Comparison of ENCODE assay signal across 12 cellular contexts in the genomic region with DNA sequence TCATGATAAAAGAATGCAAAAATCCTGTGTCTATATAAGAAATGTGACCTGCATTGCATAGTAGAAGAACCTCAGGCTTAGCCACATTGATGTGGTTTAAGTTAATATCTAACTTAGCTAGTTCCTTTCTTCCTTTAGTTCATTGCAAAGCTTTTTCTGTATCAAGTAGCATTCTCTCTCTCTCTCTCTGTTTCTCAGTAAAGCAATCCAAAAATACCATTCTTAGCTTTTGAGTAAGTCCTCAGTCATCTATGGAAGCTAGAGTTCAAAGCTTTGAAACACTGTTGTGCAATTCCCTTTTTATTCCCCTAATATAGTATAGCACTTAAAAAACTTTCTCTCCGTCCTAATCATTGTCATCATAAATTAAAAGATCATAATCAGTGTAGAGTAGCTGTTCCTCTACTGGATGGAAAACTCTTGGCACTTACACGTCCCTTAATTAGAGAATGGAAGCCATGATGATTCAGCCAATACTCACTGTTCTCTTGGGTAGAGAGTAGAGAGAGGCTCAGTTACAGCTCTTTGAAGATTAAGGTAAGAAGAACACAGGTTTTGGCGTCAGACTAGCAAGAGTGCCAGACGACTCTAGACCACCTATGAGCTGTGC.
A peak's percentile ranks its signal among the peaks of the same experiment; 100 is the strongest.
DNase-seq lines count a peak whose midpoint lies in the region; ATAC-seq and TF ChIP-seq lines count a peak whose summit lies in the region.
"Had no signal": no experiment of that assay in that cellular context is flagged by ENCODE, and none has a peak within 500 bp of the region (broad histone marks: within the 10 kb centered on the region; RNA-seq: fewer than 3 reads in every experiment).

No MANE protein-coding gene starts in this region.

- peak overlapping the region; percentile 86 for H3K27ac Mint-ChIP-seq in chondrocyte (ENCODE audit: unreplicated experiment)
- no peak overlapping the region for H3K27ac Mint-ChIP-seq in activated CD4-positive, alpha-beta T cell treated with anti-CD3 and anti-CD28 coated beads, Interleukin-2, amount 10 ng/mL, durations not matched to agents 7 days and 5 days
- H3K27ac Mint-ChIP-seq: activated naive CD4-positive, alpha-beta T cell treated with anti-CD3 and anti-CD28 coated beads, Interleukin-2, amount 50 U/mL, for 24 hours had no signal

- H3K4me3 ChIP-seq in skeletal muscle cell (ENCODE audit: low read depth, low read length), result no peak overlapping the region
- H3K4me3 ChIP-seq: esophagus squamous epithelium, Peyer's patch had no signal

- no peak for TF ChIP-seq CTCF in chondrocyte (IDR thresholded peaks at IDR 0.05)

- no peaks in the 10 kb centered on the region for H3K27me3 Mint-ChIP-seq in chondrocyte (ENCODE audit: low read depth)
- H3K27me3 Mint-ChIP-seq in activated CD4-positive, alpha-beta T cell treated with anti-CD3 and anti-CD28 coated beads, Interleukin-2, amount 10 ng/mL, durations not matched to agents 7 days and 5 days, result no peaks in the 10 kb centered on the region
- H3K27me3 Mint-ChIP-seq: activated naive CD4-positive, alpha-beta T cell treated with anti-CD3 and anti-CD28 coated beads, Interleukin-2, amount 50 U/mL, for 24 hours had no signal

- intact Hi-C loops in posterior cingulate gyrus (cut with DNase I), result no loop called here

- H3K4me1 Mint-ChIP-seq in chondrocyte (ENCODE audit: low read depth), result peaks cover 34% of the 10 kb centered on the region
- H3K4me1 Mint-ChIP-seq in activated CD4-positive, alpha-beta T cell treated with anti-CD3 and anti-CD28 coated beads, Interleukin-2, amount 10 ng/mL, durations not matched to agents 7 days and 5 days, result no peaks in the 10 kb centered on the region
- H3K4me1 Mint-ChIP-seq: activated naive CD4-positive, alpha-beta T cell treated with anti-CD3 and anti-CD28 coated beads, Interleukin-2, amount 50 U/mL, for 24 hours had no signal

- no peaks in the 10 kb centered on the region for H3K36me3 Mint-ChIP-seq in chondrocyte (ENCODE audit: low read depth)
- H3K36me3 Mint-ChIP-seq in activated CD4-positive, alpha-beta T cell treated with anti-CD3 and anti-CD28 coated beads, Interleukin-2, amount 10 ng/mL, durations not matched to agents 7 days and 5 days (ENCODE audit: low read depth), result no peaks in the 10 kb centered on the region
- H3K36me3 Mint-ChIP-seq: activated naive CD4-positive, alpha-beta T cell treated with anti-CD3 and anti-CD28 coated beads, Interleukin-2, amount 50 U/mL, for 24 hours had no signal

- no peaks in the 10 kb centered on the region for H3K9me3 Mint-ChIP-seq in chondrocyte (ENCODE audit: low read depth)
- H3K9me3 Mint-ChIP-seq in activated CD4-positive, alpha-beta T cell treated with anti-CD3 and anti-CD28 coated beads, Interleukin-2, amount 10 ng/mL, durations not matched to agents 7 days and 5 days, result no peaks in the 10 kb centered on the region

- no peak overlapping the region for H3K4me3 Mint-ChIP-seq in chondrocyte (ENCODE audit: unreplicated experiment)
- no peak overlapping the region for H3K4me3 Mint-ChIP-seq in activated CD4-positive, alpha-beta T cell treated with anti-CD3 and anti-CD28 coated beads, Interleukin-2, amount 10 ng/mL, durations not matched to agents 7 days and 5 days
- H3K4me3 Mint-ChIP-seq: activated naive CD4-positive, alpha-beta T cell treated with anti-CD3 and anti-CD28 coated beads, Interleukin-2, amount 50 U/mL, for 24 hours had no signal

- POLR2A ChIA-PET in activated CD4-positive, alpha-beta T cell treated with anti-CD3 and anti-CD28 coated beads, Interleukin-2, amount 10 ng/mL, durations not matched to agents 7 days and 5 days (lab: Charles Lee), result no interaction called here

- DNase-seq in chondrocyte (ENCODE audit: low spot score), result no peak
- peak; percentile 77 for DNase-seq in skeletal muscle cell (ENCODE audit: low read depth)
- DNase-seq in posterior cingulate gyrus, result no peak
- DNase-seq in islet precursor cell, result no peak
- DNase-seq in activated effector memory CD4-positive, alpha-beta T cell treated with anti-CD3 and anti-CD28 coated beads, Interleukin-2, amount 50 U/mL, for 16 hours, result no peak
- DNase-seq in activated CD4-positive, alpha-beta T cell treated with anti-CD3 and anti-CD28 coated beads, Interleukin-2, amount 10 ng/mL, durations not matched to agents 7 days and 5 days, result no peak
- DNase-seq: esophagus squamous epithelium, NCI-H2029, Peyer's patch had no signal

- CTCF ChIA-PET in activated CD4-positive, alpha-beta T cell treated with anti-CD3 and anti-CD28 coated beads, Interleukin-2, amount 10 ng/mL, durations not matched to agents 7 days and 5 days (lab: Charles Lee), result no interaction called here

- ATAC-seq in GM18870 (IDR thresholded peaks at IDR 0.05; ENCODE audit: unreplicated experiment) (peak; percentile 91), HG03354 (IDR thresholded peaks at IDR 0.05; ENCODE audit: poor library complexity, severe bottlenecking, unreplicated experiment) (peak; percentile 80)
